Comparison of ENCODE assay signal across 1 cellular context in the genomic region with DNA sequence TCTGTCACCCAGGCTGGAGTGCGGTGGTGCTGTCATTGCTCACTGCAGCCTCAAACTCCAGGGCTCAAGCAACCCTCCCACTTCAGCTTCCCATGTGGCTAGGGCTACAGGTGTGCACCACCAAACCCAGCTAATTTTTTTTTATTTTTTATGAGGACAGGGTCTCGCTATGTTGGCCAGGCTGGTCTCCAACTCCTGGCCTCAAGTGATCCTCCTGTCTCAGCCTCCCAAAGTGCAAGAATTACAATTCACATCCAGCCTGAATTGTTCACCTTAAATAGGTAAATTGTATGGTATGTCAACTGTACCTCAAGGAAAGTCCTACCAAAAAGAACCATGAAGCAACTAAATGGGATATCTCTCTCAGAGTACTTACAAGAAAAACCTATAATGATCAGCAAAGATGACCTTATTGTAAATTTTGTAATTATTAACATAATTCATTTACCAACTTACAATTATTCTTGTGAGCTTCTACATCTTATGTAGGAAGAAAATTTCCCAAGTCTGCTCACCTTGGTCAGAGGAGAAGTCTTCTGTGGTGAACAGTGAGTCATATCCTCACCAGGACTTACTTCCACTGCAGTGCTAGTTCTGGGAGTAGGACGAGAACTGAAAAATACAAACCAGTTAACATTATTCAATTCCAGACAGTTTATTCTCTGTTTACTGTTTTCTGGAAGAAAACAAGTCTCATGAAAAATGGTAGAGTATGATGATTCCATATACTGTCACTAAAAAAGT.
TF ChIP-seq lines count a peak whose summit lies in the region.

No MANE protein-coding gene starts in this region.

TF ChIP-seq in H1, 55 proteins besides CTCF, POLR2A, EP300 and RAD21:
- TF ChIP-seq KDM1A (IDR thresholded peaks at IDR 0.05; ENCODE audit: borderline replicate concordance, low read length) (peak; percentile 69; the same call in 1 of the 2 replicates), HDAC2 (IDR thresholded peaks at IDR 0.05; ENCODE audit: borderline replicate concordance in 1 of 2, low read depth in 2 of 2, low read length in 2 of 2) (no peak)
